In genomic region chr21:40002978-40003377, GRCh38 we compare ENCODE assay signal across 19 cellular contexts.
"Had no signal": no experiment of that assay in that cellular context is flagged by ENCODE, and none has a peak within 500 bp of the region (broad histone marks: within the 10 kb centered on the region; RNA-seq: fewer than 3 reads in every experiment).

No MANE protein-coding gene starts in this region.

- H3K79me2 ChIP-seq: hepatocyte had no signal

- H3K4me1 Mint-ChIP-seq: immature natural killer cell; mesothelial cell of epicardium; naive thymus-derived CD4-positive, alpha-beta T cell had no signal

- DNase-seq: dermis blood vessel endothelial cell; dorsolateral prefrontal cortex; effector CD4-positive, alpha-beta T cell; effector memory CD4-positive, alpha-beta T cell; foreskin keratinocyte; heart left ventricle; hypothalamus; immature natural killer cell; left cardiac atrium; left lung; left ventricle myocardium superior; lower lobe of right lung; mesenchymal stem cell; naive thymus-derived CD4-positive, alpha-beta T cell had no signal

- H3K9me3 ChIP-seq: esophagus muscularis mucosa, gastroesophageal sphincter, heart left ventricle, left lung, lower lobe of right lung had no signal

- H3K4me3 ChIP-seq: coronary artery, dorsolateral prefrontal cortex, esophagus muscularis mucosa, gastroesophageal sphincter, heart left ventricle, hepatocyte, left lung, lower lobe of right lung had no signal

- H2AFZ ChIP-seq: hepatocyte had no signal

- H3K4me2 ChIP-seq: hepatocyte had no signal

- H3K36me3 ChIP-seq: esophagus muscularis mucosa, gastroesophageal sphincter, heart left ventricle, left lung, lower lobe of right lung had no signal

- H3K4me1 ChIP-seq: foreskin keratinocyte, left lung, lower lobe of right lung had no signal

- H3K27ac Mint-ChIP-seq: immature natural killer cell; mesothelial cell of epicardium; naive thymus-derived CD4-positive, alpha-beta T cell had no signal

- H3K4me3 Mint-ChIP-seq: immature natural killer cell; mesothelial cell of epicardium; naive thymus-derived CD4-positive, alpha-beta T cell had no signal

- ATAC-seq: foreskin keratinocyte; gastroesophageal sphincter; heart left ventricle; left cardiac atrium; left lung; left ventricle myocardium superior; lower lobe of right lung; naive thymus-derived CD4-positive, alpha-beta T cell had no signal

- H3K36me3 Mint-ChIP-seq: immature natural killer cell, mesothelial cell of epicardium had no signal

- H3K27ac ChIP-seq: coronary artery, dorsolateral prefrontal cortex, foreskin keratinocyte, heart left ventricle, hepatocyte, left lung, lower lobe of right lung had no signal

- H3K27me3 ChIP-seq: esophagus muscularis mucosa, foreskin keratinocyte, gastroesophageal sphincter, hepatocyte, left lung had no signal
